ENCODE assay signal across 20 cellular contexts in genomic region chr1:41440321-41441090, GRCh38. TPM values are rescaled to one million over a fixed set of nuclear protein-coding genes. Genes with fewer than 3 reads are reported as not detected.
DNase-seq lines count a peak whose midpoint lies in the region; ATAC-seq and TF ChIP-seq lines count a peak whose summit lies in the region.
"Had no signal": no experiment of that assay in that cellular context is flagged by ENCODE, and none has a peak within 500 bp of the region (broad histone marks: within the 10 kb centered on the region; RNA-seq: fewer than 3 reads in every experiment).

No MANE protein-coding gene starts in this region.

- CTCF ChIA-PET in SK-N-SH (lab: Yijun Ruan, JAX), result interaction anchor here (0.6 to 2.6 kb wide), 4 partner anchors 8 to 156 kb away, joined by 3 to 11 read pairs (median 3); no protein-coding TSS in a partner anchor

- POLR2A ChIA-PET in SK-N-SH (lab: Yijun Ruan, JAX), result no interaction called here

- H3K27ac ChIP-seq in SK-N-SH (ENCODE audit: low read depth in 2 of 2, low read length in 1 of 2), result peak overlapping the region in 1 of 2 experiments; percentile 58; a peak in 3 of 4 replicates
- H3K27ac ChIP-seq in left ventricle myocardium inferior (replicated peaks), result no peak overlapping the region
- H3K27ac ChIP-seq: A549, C4-2B, PC-9, SJSA1 had no signal

- no peak overlapping the region for H3K9ac ChIP-seq in SK-N-SH

- TF ChIP-seq RAD21 in SK-N-SH (IDR thresholded peaks at IDR 0.05; ENCODE audit: low read length), result no peak

- H3K36me3 ChIP-seq in SK-N-SH (replicated peaks in 1 of 2; ENCODE audit: control insufficient read depth in 1 of 2, insufficient read depth in 2 of 2, low read length in 1 of 2) (peaks cover 0 to 17% of the 10 kb centered on the region in 2 experiments), left ventricle myocardium inferior (no peaks in the 10 kb centered on the region)

- TF ChIP-seq CTCF in SK-N-SH (IDR thresholded peaks at IDR 0.05) (no peak), fibroblast of mammary gland (conservative IDR thresholded peaks at IDR 0.05; ENCODE audit: control insufficient read depth, insufficient read depth, low read depth, low read length) (no peak), GM13977 (IDR thresholded peaks at IDR 0.05; ENCODE audit: extremely low read depth, insufficient read depth, missing control alignments) (no peak), left ventricle myocardium inferior (IDR thresholded peaks at IDR 0.05; ENCODE audit: borderline replicate concordance) (no peak)

- no peaks in the 10 kb centered on the region for H4K20me1 ChIP-seq in SK-N-SH (ENCODE audit: insufficient read depth)

- intact Hi-C loops in left ventricle myocardium inferior (cut with micrococcal nuclease), result no loop called here

- H3K79me2 ChIP-seq in SK-N-SH (ENCODE audit: insufficient read depth), result peaks cover 96% of the 10 kb centered on the region

- H3K9me2 ChIP-seq in SK-N-SH, result no peaks in the 10 kb centered on the region

- H3K27me3 ChIP-seq in SK-N-SH (ENCODE audit: insufficient read depth) (no peaks in the 10 kb centered on the region), left ventricle myocardium inferior (ENCODE audit: low read depth) (peaks cover 4% of the 10 kb centered on the region)
- H3K27me3 ChIP-seq: SJSA1 had no signal

- no peaks in the 10 kb centered on the region for H3K36me3 Mint-ChIP-seq in activated naive CD8-positive, alpha-beta T cell treated with anti-CD3 and anti-CD28 coated beads, Interleukin-2, amount 50 U/mL, for 24 hours (ENCODE audit: low read depth)

- ATAC-seq in SK-N-SH treated with all-trans-retinoic acid at 6 μM for 48 hours, result no peak
- ATAC-seq in activated naive CD8-positive, alpha-beta T cell treated with anti-CD3 and anti-CD28 coated beads, Interleukin-2, amount 50 U/mL, for 24 hours, result no peak
- ATAC-seq: A549, HCT116 had no signal

- in situ Hi-C loops in GM13977 (cut with MboI; ENCODE audit: low pct_unique_long_range_greater_than_20kb, low sequenced_read_pairs, unreplicated experiment), result no loop called here

- peaks cover 8% of the 10 kb centered on the region for H3K27me3 Mint-ChIP-seq in activated naive CD8-positive, alpha-beta T cell treated with anti-CD3 and anti-CD28 coated beads, Interleukin-2, amount 50 U/mL, for 24 hours

- H3K4me1 Mint-ChIP-seq in activated naive CD8-positive, alpha-beta T cell treated with anti-CD3 and anti-CD28 coated beads, Interleukin-2, amount 50 U/mL, for 24 hours, result no peaks in the 10 kb centered on the region

- 85% methylated on average over 4 of the region's 4 CpGs for WGBS in SK-N-SH (ENCODE audit: low lambda C conversion rate)

- DNase-seq in SK-N-SH, result no peak
- DNase-seq in NCI-H69 (lab: John Stamatoyannopoulos, UW), result peak; percentile 38
- peak; percentile 52 for DNase-seq in fibroblast of mammary gland (ENCODE audit: low read depth)
- no peak for DNase-seq in activated naive CD8-positive, alpha-beta T cell treated with anti-CD3 and anti-CD28 coated beads, Interleukin-2, amount 50 U/mL, for 24 hours
- DNase-seq in GM13977 (ENCODE audit: low spot score), result no peak
- no peak for DNase-seq in left ventricle myocardium inferior
- no peak for DNase-seq in NCI-H2029 treated with DMSO at 0.1 percent for 48 hours (lab: John Stamatoyannopoulos, UW)
- DNase-seq: DMS153, KG1, NCI-H1048, NCI-H1436 treated with DMSO at 0.1 percent for 48 hours, NCI-H2081, NCI-H2227 treated with DMSO at 0.1 percent for 48 hours, NCI-H82, PC-9 had no signal

- no peak overlapping the region for H3K4me3 Mint-ChIP-seq in activated naive CD8-positive, alpha-beta T cell treated with anti-CD3 and anti-CD28 coated beads, Interleukin-2, amount 50 U/mL, for 24 hours

- H3K9me3 ChIP-seq in SK-N-SH, result no peaks in the 10 kb centered on the region
- peaks cover 16% of the 10 kb centered on the region for H3K9me3 ChIP-seq in left ventricle myocardium inferior (replicated peaks)

- peaks cover 25% of the 10 kb centered on the region for H3F3A ChIP-seq in SK-N-SH (replicated peaks; ENCODE audit: insufficient read depth)

- peaks cover 27 to 32% of the 10 kb centered on the region in 2 experiments for H3K4me1 ChIP-seq in SK-N-SH (ENCODE audit: control insufficient read depth in 1 of 2, insufficient read depth in 2 of 2, low read depth in 1 of 2, low read length in 1 of 2)
- peaks cover 28% of the 10 kb centered on the region for H3K4me1 ChIP-seq in left ventricle myocardium inferior
- H3K4me1 ChIP-seq: A549 had no signal

- no peaks in the 10 kb centered on the region for H3K9me3 Mint-ChIP-seq in activated naive CD8-positive, alpha-beta T cell treated with anti-CD3 and anti-CD28 coated beads, Interleukin-2, amount 50 U/mL, for 24 hours

- H3K4me3 ChIP-seq in SK-N-SH (ENCODE audit: low read depth in 2 of 2, low read length in 1 of 2) (no peak overlapping the region), fibroblast of mammary gland (ENCODE audit: control insufficient read depth, low read depth, low read length) (no peak overlapping the region), left ventricle myocardium inferior (no peak overlapping the region)
- H3K4me3 ChIP-seq: A549, PC-9, SJSA1 had no signal

- H2AFZ ChIP-seq in SK-N-SH (ENCODE audit: low read depth), result no peak overlapping the region
- H2AFZ ChIP-seq: PC-9 had no signal

- no peak for TF ChIP-seq EP300 in SK-N-SH (IDR thresholded peaks at IDR 0.05; ENCODE audit: borderline replicate concordance in 1 of 2, low read depth in 1 of 2, low read length in 1 of 2)

- H3K27ac Mint-ChIP-seq in activated naive CD8-positive, alpha-beta T cell treated with anti-CD3 and anti-CD28 coated beads, Interleukin-2, amount 50 U/mL, for 24 hours, result no peak overlapping the region

- H3K4me2 ChIP-seq in SK-N-SH, result 0 out of 2 replicates have a peak overlapping the region, but pooled peaks have one; percentile 3
- H3K4me2 ChIP-seq: A549, PC-9 had no signal

TF ChIP-seq in SK-N-SH, 30 proteins besides CTCF, POLR2A, EP300 and RAD21 (continues in another document):
- TF ChIP-seq TAF1 (IDR thresholded peaks at IDR 0.05; ENCODE audit: borderline replicate concordance, low read depth, low read length) (no peak), EZH2phosphoT487 (IDR thresholded peaks at IDR 0.05; ENCODE audit: borderline replicate concordance, low read depth) (no peak), REST (IDR thresholded peaks at IDR 0.05; ENCODE audit: low read depth, low read length) (no peak)

TF ChIP-seq in SK-N-SH treated with all-trans-retinoic acid at 6 μM for 48 hours, 23 proteins besides CTCF, POLR2A, EP300 and RAD21:
- TF ChIP-seq ZC3H10 (CRISPR knock-in tag; IDR thresholded peaks at IDR 0.05) (no peak), ZNF70 (CRISPR knock-in tag; IDR thresholded peaks at IDR 0.05) (no peak), RARB (CRISPR knock-in tag; IDR thresholded peaks at IDR 0.05) (no peak), ZFP3 (CRISPR knock-in tag; IDR thresholded peaks at IDR 0.05) (no peak), SNAI2 (CRISPR knock-in tag; IDR thresholded peaks at IDR 0.05) (no peak), PATZ1 (CRISPR knock-in tag; IDR thresholded peaks at IDR 0.05; ENCODE audit: borderline replicate concordance) (no peak), ZFP30 (CRISPR knock-in tag; IDR thresholded peaks at IDR 0.05) (no peak), TCF4 (CRISPR knock-in tag; IDR thresholded peaks at IDR 0.05; ENCODE audit: borderline replicate concordance) (no peak), ISL1 (CRISPR knock-in tag; IDR thresholded peaks at IDR 0.05) (no peak)

RNA-seq across cellular contexts. Expression of gene EDN2, which starts 44.0 kb away (rescaled TPM):
- 0.97 and 1.7 TPM in 2 replicates for polyA plus RNA-seq in SK-N-SH (2012; rRNA removed)
- polyA plus RNA-seq in SK-N-SH (2012; cell fraction: cytosol; rRNA removed), result 0.77 and 0.84 TPM in 2 replicates
- 0.75 and 1.2 TPM in 2 replicates for polyA plus RNA-seq in SK-N-SH (2012; cell fraction: nucleus; rRNA removed)
- total RNA-seq in left ventricle myocardium inferior, result 0.47 TPM

Comparison
In these comparisons a context has a peak if more than half of its experiments do, and no peak if none do; other contexts are left out.
1. DNase-seq: peak in NCI-H69 (single experiment) and fibroblast of mammary gland (single experiment); none in SK-N-SH (single experiment), activated naive CD8-positive, alpha-beta T cell treated with anti-CD3 and anti-CD28 coated beads, Interleukin-2, amount 50 U/mL, for 24 hours (single experiment), GM13977 (single experiment), left ventricle myocardium inferior (single experiment) and NCI-H2029 treated with DMSO at 0.1 percent for 48 hours (single experiment).